ENCODE assay signal across 1 cellular context in the genomic region with DNA sequence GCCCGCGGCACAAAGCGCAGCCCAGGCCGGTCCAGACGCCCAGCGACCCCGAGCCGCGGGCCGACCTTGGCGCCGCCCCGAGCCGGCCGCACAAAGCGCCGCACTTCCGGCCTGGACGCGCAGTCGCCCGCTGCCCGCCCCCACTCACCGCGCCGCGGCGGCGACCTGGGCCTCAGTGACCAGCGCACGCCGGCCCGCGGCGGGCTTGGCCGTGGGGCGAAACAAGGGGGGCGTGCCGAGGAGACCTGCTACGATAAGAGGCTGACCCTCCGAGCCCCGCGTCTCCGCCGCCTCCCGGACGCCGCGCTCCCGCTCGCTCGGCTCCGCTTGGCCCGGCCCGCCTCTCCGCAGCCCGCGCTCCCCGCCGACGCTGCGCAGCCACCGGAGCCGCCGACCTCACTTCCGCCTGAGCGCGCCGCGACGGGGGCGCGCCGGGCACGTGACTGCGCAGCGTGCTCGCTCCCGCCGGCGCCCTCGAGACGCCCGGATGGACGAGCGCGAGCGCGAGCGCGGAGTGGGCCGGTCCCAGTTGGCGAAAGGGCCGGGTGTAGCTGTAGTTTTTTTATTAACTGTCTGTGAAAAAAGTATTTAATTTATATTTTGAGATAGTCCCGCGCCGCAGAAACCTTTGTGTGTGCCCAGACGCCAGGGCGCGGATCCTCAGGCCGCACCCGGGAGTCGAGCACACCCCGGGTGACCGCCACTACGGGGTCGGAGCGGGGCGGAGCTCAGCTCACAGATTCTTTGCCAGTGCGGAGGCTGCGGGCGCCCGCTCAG.
TF ChIP-seq lines count a peak whose summit lies in the region.

A gene with protein sequence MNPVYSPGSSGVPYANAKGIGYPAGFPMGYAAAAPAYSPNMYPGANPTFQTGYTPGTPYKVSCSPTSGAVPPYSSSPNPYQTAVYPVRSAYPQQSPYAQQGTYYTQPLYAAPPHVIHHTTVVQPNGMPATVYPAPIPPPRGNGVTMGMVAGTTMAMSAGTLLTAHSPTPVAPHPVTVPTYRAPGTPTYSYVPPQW (minus strand): TSS at position 395 of the 777 bp plus-strand sequence. CDS start 10,814 bp downstream, outside the sequence.

TF ChIP-seq in HepG2, 621 proteins besides CTCF, POLR2A, EP300 and RAD21 (continued from another document and continues in another):
- TF ChIP-seq, protein P1, sequence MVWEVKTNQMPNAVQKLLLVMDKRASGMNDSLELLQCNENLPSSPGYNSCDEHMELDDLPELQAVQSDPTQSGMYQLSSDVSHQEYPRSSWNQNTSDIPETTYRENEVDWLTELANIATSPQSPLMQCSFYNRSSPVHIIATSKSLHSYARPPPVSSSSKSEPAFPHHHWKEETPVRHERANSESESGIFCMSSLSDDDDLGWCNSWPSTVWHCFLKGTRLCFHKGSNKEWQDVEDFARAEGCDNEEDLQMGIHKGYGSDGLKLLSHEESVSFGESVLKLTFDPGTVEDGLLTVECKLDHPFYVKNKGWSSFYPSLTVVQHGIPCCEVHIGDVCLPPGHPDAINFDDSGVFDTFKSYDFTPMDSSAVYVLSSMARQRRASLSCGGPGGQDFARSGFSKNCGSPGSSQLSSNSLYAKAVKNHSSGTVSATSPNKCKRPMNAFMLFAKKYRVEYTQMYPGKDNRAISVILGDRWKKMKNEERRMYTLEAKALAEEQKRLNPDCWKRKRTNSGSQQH (CRISPR knock-in tag; IDR thresholded peaks at IDR 0.05; ENCODE audit: low read depth): no peak
- no peak for TF ChIP-seq ARHGAP35 (CRISPR knock-in tag; IDR thresholded peaks at IDR 0.05; ENCODE audit: borderline replicate concordance)
- TF ChIP-seq, protein P2, sequence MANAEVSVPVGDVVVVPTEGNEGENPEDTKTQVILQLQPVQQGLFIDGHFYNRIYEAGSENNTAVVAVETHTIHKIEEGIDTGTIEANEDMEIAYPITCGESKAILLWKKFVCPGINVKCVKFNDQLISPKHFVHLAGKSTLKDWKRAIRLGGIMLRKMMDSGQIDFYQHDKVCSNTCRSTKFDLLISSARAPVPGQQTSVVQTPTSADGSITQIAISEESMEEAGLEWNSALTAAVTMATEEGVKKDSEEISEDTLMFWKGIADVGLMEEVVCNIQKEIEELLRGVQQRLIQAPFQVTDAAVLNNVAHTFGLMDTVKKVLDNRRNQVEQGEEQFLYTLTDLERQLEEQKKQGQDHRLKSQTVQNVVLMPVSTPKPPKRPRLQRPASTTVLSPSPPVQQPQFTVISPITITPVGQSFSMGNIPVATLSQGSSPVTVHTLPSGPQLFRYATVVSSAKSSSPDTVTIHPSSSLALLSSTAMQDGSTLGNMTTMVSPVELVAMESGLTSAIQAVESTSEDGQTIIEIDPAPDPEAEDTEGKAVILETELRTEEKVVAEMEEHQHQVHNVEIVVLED (CRISPR knock-in tag; IDR thresholded peaks at IDR 0.05; ENCODE audit: borderline replicate concordance): peak; percentile 97
- no peak; the same call in 1 of the 2 replicates for TF ChIP-seq ZNF33B (CRISPR knock-in tag; IDR thresholded peaks at IDR 0.05)
- TF ChIP-seq, protein P3, sequence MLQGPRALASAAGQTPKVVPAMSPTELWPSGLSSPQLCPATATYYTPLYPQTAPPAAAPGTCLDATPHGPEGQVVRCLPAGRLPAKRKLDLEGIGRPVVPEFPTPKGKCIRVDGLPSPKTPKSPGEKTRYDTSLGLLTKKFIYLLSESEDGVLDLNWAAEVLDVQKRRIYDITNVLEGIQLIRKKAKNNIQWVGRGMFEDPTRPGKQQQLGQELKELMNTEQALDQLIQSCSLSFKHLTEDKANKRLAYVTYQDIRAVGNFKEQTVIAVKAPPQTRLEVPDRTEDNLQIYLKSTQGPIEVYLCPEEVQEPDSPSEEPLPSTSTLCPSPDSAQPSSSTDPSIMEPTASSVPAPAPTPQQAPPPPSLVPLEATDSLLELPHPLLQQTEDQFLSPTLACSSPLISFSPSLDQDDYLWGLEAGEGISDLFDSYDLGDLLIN (CRISPR knock-in tag; IDR thresholded peaks at IDR 0.05; ENCODE audit: borderline replicate concordance): no peak
- TF ChIP-seq, protein P4, sequence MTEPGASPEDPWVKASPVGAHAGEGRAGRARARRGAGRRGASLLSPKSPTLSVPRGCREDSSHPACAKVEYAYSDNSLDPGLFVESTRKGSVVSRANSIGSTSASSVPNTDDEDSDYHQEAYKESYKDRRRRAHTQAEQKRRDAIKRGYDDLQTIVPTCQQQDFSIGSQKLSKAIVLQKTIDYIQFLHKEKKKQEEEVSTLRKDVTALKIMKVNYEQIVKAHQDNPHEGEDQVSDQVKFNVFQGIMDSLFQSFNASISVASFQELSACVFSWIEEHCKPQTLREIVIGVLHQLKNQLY (CRISPR knock-in tag; IDR thresholded peaks at IDR 0.05): no peak
- TF ChIP-seq PHF5A (CRISPR knock-in tag; IDR thresholded peaks at IDR 0.05; ENCODE audit: low read depth, unreplicated experiment): no peak
- TF ChIP-seq ZNF572 (CRISPR knock-in tag; IDR thresholded peaks at IDR 0.05): no peak
- no peak for TF ChIP-seq CBX5 (CRISPR knock-in tag; IDR thresholded peaks at IDR 0.05; ENCODE audit: borderline replicate concordance)
- peak; percentile 3 for TF ChIP-seq ZEB1 (IDR thresholded peaks at IDR 0.05; ENCODE audit: insufficient replicate concordance, low read depth)
- TF ChIP-seq, protein P5, sequence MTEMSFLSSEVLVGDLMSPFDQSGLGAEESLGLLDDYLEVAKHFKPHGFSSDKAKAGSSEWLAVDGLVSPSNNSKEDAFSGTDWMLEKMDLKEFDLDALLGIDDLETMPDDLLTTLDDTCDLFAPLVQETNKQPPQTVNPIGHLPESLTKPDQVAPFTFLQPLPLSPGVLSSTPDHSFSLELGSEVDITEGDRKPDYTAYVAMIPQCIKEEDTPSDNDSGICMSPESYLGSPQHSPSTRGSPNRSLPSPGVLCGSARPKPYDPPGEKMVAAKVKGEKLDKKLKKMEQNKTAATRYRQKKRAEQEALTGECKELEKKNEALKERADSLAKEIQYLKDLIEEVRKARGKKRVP (CRISPR knock-in tag; IDR thresholded peaks at IDR 0.05): 0 out of 4 replicates have a peak, but pooled peaks of 1 of the 2 experiments have one; percentile 29
- TF ChIP-seq TBX3 (IDR thresholded peaks at IDR 0.05; ENCODE audit: borderline replicate concordance): no peak
- TF ChIP-seq, protein P6, sequence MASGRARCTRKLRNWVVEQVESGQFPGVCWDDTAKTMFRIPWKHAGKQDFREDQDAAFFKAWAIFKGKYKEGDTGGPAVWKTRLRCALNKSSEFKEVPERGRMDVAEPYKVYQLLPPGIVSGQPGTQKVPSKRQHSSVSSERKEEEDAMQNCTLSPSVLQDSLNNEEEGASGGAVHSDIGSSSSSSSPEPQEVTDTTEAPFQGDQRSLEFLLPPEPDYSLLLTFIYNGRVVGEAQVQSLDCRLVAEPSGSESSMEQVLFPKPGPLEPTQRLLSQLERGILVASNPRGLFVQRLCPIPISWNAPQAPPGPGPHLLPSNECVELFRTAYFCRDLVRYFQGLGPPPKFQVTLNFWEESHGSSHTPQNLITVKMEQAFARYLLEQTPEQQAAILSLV (CRISPR knock-in tag; IDR thresholded peaks at IDR 0.05; ENCODE audit: borderline replicate concordance): peak; percentile 76; the same call in 1 of the 2 replicates
- TF ChIP-seq ZNF790 (CRISPR knock-in tag; IDR thresholded peaks at IDR 0.05; ENCODE audit: borderline replicate concordance): peak; percentile 95; the same call in 1 of the 2 replicates
- peak; percentile 57; the same call in 1 of the 2 replicates for TF ChIP-seq ELF3 (CRISPR knock-in tag; IDR thresholded peaks at IDR 0.05)
- TF ChIP-seq, protein P7, sequence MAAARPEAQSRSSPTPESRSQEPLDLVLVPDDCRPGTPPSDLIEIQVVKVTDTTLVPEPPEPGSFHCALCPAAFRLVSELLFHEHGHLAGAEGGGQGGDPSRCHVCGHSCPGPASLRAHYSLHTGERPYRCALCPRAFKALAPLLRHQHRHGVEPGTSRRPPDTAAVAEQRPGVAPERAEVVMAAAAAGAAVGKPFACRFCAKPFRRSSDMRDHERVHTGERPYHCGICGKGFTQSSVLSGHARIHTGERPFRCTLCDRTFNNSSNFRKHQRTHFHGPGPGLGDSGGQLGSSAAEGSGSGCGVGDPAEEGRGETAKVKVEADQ (CRISPR knock-in tag; IDR thresholded peaks at IDR 0.05; ENCODE audit: borderline replicate concordance): peak; percentile 93
- 0 out of 2 replicates have a peak, but pooled peaks have one; percentile 14 for TF ChIP-seq RFX5 (IDR thresholded peaks at IDR 0.05; ENCODE audit: low read depth, low read length)
- TF ChIP-seq, protein P8, sequence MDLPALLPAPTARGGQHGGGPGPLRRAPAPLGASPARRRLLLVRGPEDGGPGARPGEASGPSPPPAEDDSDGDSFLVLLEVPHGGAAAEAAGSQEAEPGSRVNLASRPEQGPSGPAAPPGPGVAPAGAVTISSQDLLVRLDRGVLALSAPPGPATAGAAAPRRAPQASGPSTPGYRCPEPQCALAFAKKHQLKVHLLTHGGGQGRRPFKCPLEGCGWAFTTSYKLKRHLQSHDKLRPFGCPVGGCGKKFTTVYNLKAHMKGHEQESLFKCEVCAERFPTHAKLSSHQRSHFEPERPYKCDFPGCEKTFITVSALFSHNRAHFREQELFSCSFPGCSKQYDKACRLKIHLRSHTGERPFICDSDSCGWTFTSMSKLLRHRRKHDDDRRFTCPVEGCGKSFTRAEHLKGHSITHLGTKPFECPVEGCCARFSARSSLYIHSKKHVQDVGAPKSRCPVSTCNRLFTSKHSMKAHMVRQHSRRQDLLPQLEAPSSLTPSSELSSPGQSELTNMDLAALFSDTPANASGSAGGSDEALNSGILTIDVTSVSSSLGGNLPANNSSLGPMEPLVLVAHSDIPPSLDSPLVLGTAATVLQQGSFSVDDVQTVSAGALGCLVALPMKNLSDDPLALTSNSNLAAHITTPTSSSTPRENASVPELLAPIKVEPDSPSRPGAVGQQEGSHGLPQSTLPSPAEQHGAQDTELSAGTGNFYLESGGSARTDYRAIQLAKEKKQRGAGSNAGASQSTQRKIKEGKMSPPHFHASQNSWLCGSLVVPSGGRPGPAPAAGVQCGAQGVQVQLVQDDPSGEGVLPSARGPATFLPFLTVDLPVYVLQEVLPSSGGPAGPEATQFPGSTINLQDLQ (CRISPR knock-in tag; IDR thresholded peaks at IDR 0.05): peak; percentile 72
- TF ChIP-seq NFE2L1 (CRISPR knock-in tag; IDR thresholded peaks at IDR 0.05; ENCODE audit: borderline replicate concordance): no peak
- peak; percentile 38 for TF ChIP-seq MED1 (CRISPR knock-in tag; IDR thresholded peaks at IDR 0.05)
- peak; percentile 90 for TF ChIP-seq AGO2 (optimal IDR thresholded peaks at IDR 0.05; ENCODE audit: low read depth, low read length)
- no peak for TF ChIP-seq TCF7L2 (IDR thresholded peaks at IDR 0.05; ENCODE audit: low read depth, low read length)
- 0 out of 2 replicates have a peak, but pooled peaks have one; percentile 11 for TF ChIP-seq SMAD3 (CRISPR knock-in tag; IDR thresholded peaks at IDR 0.05)
- TF ChIP-seq ISL2 (CRISPR knock-in tag; IDR thresholded peaks at IDR 0.05): peak; percentile 42; the same call in 1 of the 2 replicates
- TF ChIP-seq, protein P9, sequence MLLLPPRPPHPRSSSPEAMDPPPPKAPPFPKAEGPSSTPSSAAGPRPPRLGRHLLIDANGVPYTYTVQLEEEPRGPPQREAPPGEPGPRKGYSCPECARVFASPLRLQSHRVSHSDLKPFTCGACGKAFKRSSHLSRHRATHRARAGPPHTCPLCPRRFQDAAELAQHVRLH (CRISPR knock-in tag; IDR thresholded peaks at IDR 0.05; ENCODE audit: borderline replicate concordance, low read depth): 0 out of 2 replicates have a peak, but pooled peaks have one; percentile 1
- TF ChIP-seq ZNF570 (CRISPR knock-in tag; IDR thresholded peaks at IDR 0.05; ENCODE audit: borderline replicate concordance): no peak
- TF ChIP-seq ELF1 (CRISPR knock-in tag; IDR thresholded peaks at IDR 0.05): no peak
- TF ChIP-seq, protein P10, sequence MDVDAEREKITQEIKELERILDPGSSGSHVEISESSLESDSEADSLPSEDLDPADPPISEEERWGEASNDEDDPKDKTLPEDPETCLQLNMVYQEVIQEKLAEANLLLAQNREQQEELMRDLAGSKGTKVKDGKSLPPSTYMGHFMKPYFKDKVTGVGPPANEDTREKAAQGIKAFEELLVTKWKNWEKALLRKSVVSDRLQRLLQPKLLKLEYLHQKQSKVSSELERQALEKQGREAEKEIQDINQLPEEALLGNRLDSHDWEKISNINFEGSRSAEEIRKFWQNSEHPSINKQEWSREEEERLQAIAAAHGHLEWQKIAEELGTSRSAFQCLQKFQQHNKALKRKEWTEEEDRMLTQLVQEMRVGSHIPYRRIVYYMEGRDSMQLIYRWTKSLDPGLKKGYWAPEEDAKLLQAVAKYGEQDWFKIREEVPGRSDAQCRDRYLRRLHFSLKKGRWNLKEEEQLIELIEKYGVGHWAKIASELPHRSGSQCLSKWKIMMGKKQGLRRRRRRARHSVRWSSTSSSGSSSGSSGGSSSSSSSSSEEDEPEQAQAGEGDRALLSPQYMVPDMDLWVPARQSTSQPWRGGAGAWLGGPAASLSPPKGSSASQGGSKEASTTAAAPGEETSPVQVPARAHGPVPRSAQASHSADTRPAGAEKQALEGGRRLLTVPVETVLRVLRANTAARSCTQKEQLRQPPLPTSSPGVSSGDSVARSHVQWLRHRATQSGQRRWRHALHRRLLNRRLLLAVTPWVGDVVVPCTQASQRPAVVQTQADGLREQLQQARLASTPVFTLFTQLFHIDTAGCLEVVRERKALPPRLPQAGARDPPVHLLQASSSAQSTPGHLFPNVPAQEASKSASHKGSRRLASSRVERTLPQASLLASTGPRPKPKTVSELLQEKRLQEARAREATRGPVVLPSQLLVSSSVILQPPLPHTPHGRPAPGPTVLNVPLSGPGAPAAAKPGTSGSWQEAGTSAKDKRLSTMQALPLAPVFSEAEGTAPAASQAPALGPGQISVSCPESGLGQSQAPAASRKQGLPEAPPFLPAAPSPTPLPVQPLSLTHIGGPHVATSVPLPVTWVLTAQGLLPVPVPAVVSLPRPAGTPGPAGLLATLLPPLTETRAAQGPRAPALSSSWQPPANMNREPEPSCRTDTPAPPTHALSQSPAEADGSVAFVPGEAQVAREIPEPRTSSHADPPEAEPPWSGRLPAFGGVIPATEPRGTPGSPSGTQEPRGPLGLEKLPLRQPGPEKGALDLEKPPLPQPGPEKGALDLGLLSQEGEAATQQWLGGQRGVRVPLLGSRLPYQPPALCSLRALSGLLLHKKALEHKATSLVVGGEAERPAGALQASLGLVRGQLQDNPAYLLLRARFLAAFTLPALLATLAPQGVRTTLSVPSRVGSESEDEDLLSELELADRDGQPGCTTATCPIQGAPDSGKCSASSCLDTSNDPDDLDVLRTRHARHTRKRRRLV (CRISPR knock-in tag; IDR thresholded peaks at IDR 0.05): no peak
- TF ChIP-seq BCL6 (CRISPR knock-in tag; IDR thresholded peaks at IDR 0.05): no peak
- TF ChIP-seq, protein P11, sequence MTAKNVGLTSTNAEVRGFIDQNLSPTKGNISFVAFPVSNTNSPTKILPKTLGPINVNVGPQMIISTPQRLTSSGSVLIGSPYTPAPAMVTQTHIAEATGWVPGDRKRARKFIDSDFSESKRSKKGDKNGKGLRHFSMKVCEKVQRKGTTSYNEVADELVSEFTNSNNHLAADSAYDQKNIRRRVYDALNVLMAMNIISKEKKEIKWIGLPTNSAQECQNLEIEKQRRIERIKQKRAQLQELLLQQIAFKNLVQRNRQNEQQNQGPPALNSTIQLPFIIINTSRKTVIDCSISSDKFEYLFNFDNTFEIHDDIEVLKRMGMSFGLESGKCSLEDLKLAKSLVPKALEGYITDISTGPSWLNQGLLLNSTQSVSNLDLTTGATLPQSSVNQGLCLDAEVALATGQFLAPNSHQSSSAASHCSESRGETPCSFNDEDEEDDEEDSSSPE (CRISPR knock-in tag; IDR thresholded peaks at IDR 0.05): peak; percentile 66; the same call in 1 of the 2 replicates
- TF ChIP-seq HOXA7 (CRISPR knock-in tag; IDR thresholded peaks at IDR 0.05): no peak
- TF ChIP-seq PTBP1 (IDR thresholded peaks at IDR 0.05; ENCODE audit: low read depth, low read length, poor library complexity, severe bottlenecking): peak; percentile 72
- TF ChIP-seq KDM6A (CRISPR knock-in tag; IDR thresholded peaks at IDR 0.05; ENCODE audit: low read depth): no peak
